ENCODE assay signal across 1 cellular context in genomic region chr5:127072861-127073846, GRCh38.
TF ChIP-seq lines count a peak whose summit lies in the region.

Gene C5orf63 (minus strand): TSS chr5:127073502. CDS start chr5:127058995, 14,507 bp downstream.

TF ChIP-seq in HepG2, 621 proteins besides CTCF, POLR2A, EP300 and RAD21 (continued from another document and continues in another):
- TF ChIP-seq ZNF687 (CRISPR knock-in tag; IDR thresholded peaks at IDR 0.05), result peak; percentile 98
- TF ChIP-seq ZNF644 (CRISPR knock-in tag; IDR thresholded peaks at IDR 0.05; ENCODE audit: low read depth), result no peak
- peak; percentile 80 for TF ChIP-seq UBTF (CRISPR knock-in tag; IDR thresholded peaks at IDR 0.05)
- no peak for TF ChIP-seq TBL1XR1 (IDR thresholded peaks at IDR 0.05; ENCODE audit: borderline replicate concordance, low read length, partially characterized antibody)
- no peak for TF ChIP-seq ZBTB49 (CRISPR knock-in tag; IDR thresholded peaks at IDR 0.05; ENCODE audit: borderline replicate concordance)
- 0 out of 2 replicates have a peak, but pooled peaks have one; percentile 7 for TF ChIP-seq NFYC (CRISPR knock-in tag; IDR thresholded peaks at IDR 0.05)
- TF ChIP-seq BCL6 (CRISPR knock-in tag; IDR thresholded peaks at IDR 0.05), result 0 out of 2 replicates have a peak, but pooled peaks have one; percentile 30
- TF ChIP-seq ZNF335 (CRISPR knock-in tag; IDR thresholded peaks at IDR 0.05), result no peak
- TF ChIP-seq ZNF619 (CRISPR knock-in tag; IDR thresholded peaks at IDR 0.05), result no peak
- TF ChIP-seq GABPB1 (CRISPR knock-in tag; IDR thresholded peaks at IDR 0.05), result peak; percentile 98
- TF ChIP-seq ZBTB21 (CRISPR knock-in tag; IDR thresholded peaks at IDR 0.05), result no peak
- no peak for TF ChIP-seq ATM (IDR thresholded peaks at IDR 0.05; ENCODE audit: borderline replicate concordance)
- no peak for TF ChIP-seq ZNF740 (CRISPR knock-in tag; IDR thresholded peaks at IDR 0.05)
- TF ChIP-seq ZNF788 (CRISPR knock-in tag; IDR thresholded peaks at IDR 0.05; ENCODE audit: borderline replicate concordance), result peak; percentile 87
- TF ChIP-seq AFF4 (CRISPR knock-in tag; IDR thresholded peaks at IDR 0.05), result no peak
- 0 out of 2 replicates have a peak, but pooled peaks have one; percentile 59 for TF ChIP-seq SALL2 (CRISPR knock-in tag; IDR thresholded peaks at IDR 0.05)
- no peak for TF ChIP-seq THYN1 (CRISPR knock-in tag; IDR thresholded peaks at IDR 0.05; ENCODE audit: borderline replicate concordance, low read depth)
- TF ChIP-seq FOXM1 (CRISPR knock-in tag; IDR thresholded peaks at IDR 0.05), result 0 out of 2 replicates have a peak, but pooled peaks have one; percentile 44
- TF ChIP-seq ZNF713 (CRISPR knock-in tag; IDR thresholded peaks at IDR 0.05), result 0 out of 2 replicates have a peak, but pooled peaks have one; percentile 57
- peak; percentile 34; the same call in 1 of the 2 replicates for TF ChIP-seq ZNF710 (CRISPR knock-in tag; IDR thresholded peaks at IDR 0.05; ENCODE audit: borderline replicate concordance)
- TF ChIP-seq ZNF431 (CRISPR knock-in tag; IDR thresholded peaks at IDR 0.05; ENCODE audit: borderline replicate concordance, low read depth), result 0 out of 2 replicates have a peak, but pooled peaks have one; percentile 49
- no peak; the same call in 1 of the 2 replicates for TF ChIP-seq FOSL2 (CRISPR knock-in tag; IDR thresholded peaks at IDR 0.05)
- no peak for TF ChIP-seq ZC3H4 (CRISPR knock-in tag; IDR thresholded peaks at IDR 0.05; ENCODE audit: borderline replicate concordance)
- peak; percentile 69; the same call in 1 of the 2 replicates for TF ChIP-seq MXD1 (CRISPR knock-in tag; IDR thresholded peaks at IDR 0.05)
- no peak for TF ChIP-seq ZNF207 (IDR thresholded peaks at IDR 0.05; ENCODE audit: borderline replicate concordance)
- TF ChIP-seq NFKB2 (CRISPR knock-in tag; IDR thresholded peaks at IDR 0.05; ENCODE audit: borderline replicate concordance), result peak; percentile 64; the same call in 1 of the 2 replicates
- TF ChIP-seq ZNF512 (CRISPR knock-in tag; IDR thresholded peaks at IDR 0.05), result 0 out of 2 replicates have a peak, but pooled peaks have one; percentile 51
- TF ChIP-seq ETV6 (CRISPR knock-in tag; conservative IDR thresholded peaks at IDR 0.05), result peak; percentile 99
- TF ChIP-seq ZNF33A (CRISPR knock-in tag; IDR thresholded peaks at IDR 0.05; ENCODE audit: borderline replicate concordance), result no peak
- no peak for TF ChIP-seq KLF15 (CRISPR knock-in tag; IDR thresholded peaks at IDR 0.05; ENCODE audit: borderline replicate concordance)
- TF ChIP-seq PHF21A (CRISPR knock-in tag; IDR thresholded peaks at IDR 0.05), result peak; percentile 78
- TF ChIP-seq ZNF850 (CRISPR knock-in tag; conservative IDR thresholded peaks at IDR 0.05), result no peak
- TF ChIP-seq ZFP36 (IDR thresholded peaks at IDR 0.05; ENCODE audit: borderline replicate concordance, low read depth, low read length, partially characterized antibody), result no peak
- peak; percentile 45 for TF ChIP-seq PRPF4 (IDR thresholded peaks at IDR 0.05; ENCODE audit: low read depth, low read length, poor library complexity, severe bottlenecking)
- no peak for TF ChIP-seq SATB2 (CRISPR knock-in tag; IDR thresholded peaks at IDR 0.05)
